Comparison of ENCODE assay signal across 10 cellular contexts in genomic region chr6:135651964-135652755, GRCh38.
DNase-seq lines count a peak whose midpoint lies in the region; ATAC-seq and TF ChIP-seq lines count a peak whose summit lies in the region.
"Had no signal": no experiment of that assay in that cellular context is flagged by ENCODE, and none has a peak within 500 bp of the region (broad histone marks: within the 10 kb centered on the region; RNA-seq: fewer than 3 reads in every experiment).

No MANE protein-coding gene starts in this region.

- H3K4me1 Mint-ChIP-seq in endodermal cell, result no peaks in the 10 kb centered on the region

- H3K4me3 ChIP-seq in endodermal cell (ENCODE audit: low read length), result no peak overlapping the region

- no peak overlapping the region for H3K4me3 Mint-ChIP-seq in endodermal cell

- WGBS in endodermal cell (ENCODE audit: insufficient coverage in 1 of 2, insufficient read length in 1 of 2), 2 experiments, result 79% methylated on average over 7 of the region's 7 CpGs; no CpG with 5 or more reads in 1 of the 2 experiments

- DNase-seq in endodermal cell (peak; percentile 53), HT-29 (ENCODE audit: low spot score) (no peak), NCI-H1092 (lab: John Stamatoyannopoulos, UW) (no peak), superior temporal gyrus (ENCODE audit: extremely low spot score) (no peak), NCI-H526 treated with DMSO at 0.1 percent for 48 hours (lab: John Stamatoyannopoulos, UW) (no peak)
- DNase-seq: activated CD4-positive, alpha-beta T cell treated with anti-CD3 and anti-CD28 coated beads, Interleukin-2, amount 50 U/mL, for 1 hour; effector CD4-positive, alpha-beta T cell had no signal

- no peaks in the 10 kb centered on the region for H3K27me3 Mint-ChIP-seq in endodermal cell (ENCODE audit: insufficient read depth)

- no peak overlapping the region for H3K9ac ChIP-seq in endodermal cell (ENCODE audit: extremely low read depth, low read length, poor library complexity, severe bottlenecking)

- peaks cover 42% of the 10 kb centered on the region for H3K9me3 Mint-ChIP-seq in endodermal cell

- H3K36me3 ChIP-seq in endodermal cell (ENCODE audit: control insufficient read depth, insufficient read depth, low read length), result no peaks in the 10 kb centered on the region

- H3K9me3 ChIP-seq in endodermal cell (ENCODE audit: control insufficient read depth, low read length), result no peaks in the 10 kb centered on the region

- H3K27me3 ChIP-seq in endodermal cell (ENCODE audit: control insufficient read depth, insufficient read depth, low read length, poor library complexity, severe bottlenecking), result no peaks in the 10 kb centered on the region

- H3K4me1 ChIP-seq in endodermal cell (ENCODE audit: control insufficient read depth, insufficient read depth, low read length), result no peaks in the 10 kb centered on the region

- no peak overlapping the region for H3K27ac Mint-ChIP-seq in endodermal cell

- no peak for TF ChIP-seq CTCF in endodermal cell (conservative IDR thresholded peaks at IDR 0.05)

- ATAC-seq in GM18868 (IDR thresholded peaks at IDR 0.05; ENCODE audit: unreplicated experiment), result peak; percentile 98
- peak; percentile 86 for ATAC-seq in GM21737 (IDR thresholded peaks at IDR 0.05; ENCODE audit: unreplicated experiment)
- peak; percentile 95 for ATAC-seq in HG03469 (IDR thresholded peaks at IDR 0.05; ENCODE audit: unreplicated experiment)

- H3K27ac ChIP-seq in endodermal cell (ENCODE audit: low read depth, low read length), result no peak overlapping the region

- no peaks in the 10 kb centered on the region for H3K36me3 Mint-ChIP-seq in endodermal cell (ENCODE audit: low read depth)
